ENCODE assay signal across 1 cellular context in the genomic region with DNA sequence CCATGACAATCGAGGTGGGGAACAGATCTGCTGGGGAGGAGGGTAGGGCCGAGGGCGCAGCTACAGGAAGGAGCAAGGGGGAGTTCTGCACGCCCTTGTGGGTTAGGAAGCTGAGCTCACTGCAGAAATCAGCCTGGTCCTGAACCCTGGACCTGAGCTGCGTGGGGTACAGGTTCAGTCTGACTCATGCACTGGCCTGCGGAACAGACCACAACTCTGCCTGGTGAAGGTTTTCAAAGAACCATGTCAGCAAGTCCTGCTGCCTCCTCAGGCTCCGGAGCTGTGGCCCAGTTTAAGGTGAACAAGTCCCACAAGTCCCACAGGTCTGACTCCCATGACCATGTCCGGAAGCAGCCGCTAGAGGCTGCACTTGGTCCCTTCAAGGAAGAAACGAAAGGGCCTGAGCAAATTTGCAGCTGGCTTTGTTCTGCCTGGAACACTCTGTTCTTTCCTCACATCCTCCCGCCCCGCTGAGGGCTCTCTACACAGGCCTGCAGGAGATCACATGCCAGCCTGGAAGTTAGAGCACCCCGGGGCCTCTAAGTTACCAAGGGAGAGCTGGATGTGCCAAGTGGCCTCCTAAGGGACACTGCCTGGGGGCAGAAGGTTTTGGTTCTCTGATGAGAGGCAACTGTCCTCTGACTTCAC.
TF ChIP-seq lines count a peak whose summit lies in the region.

No MANE protein-coding gene starts in this region.

TF ChIP-seq in GM12878, 131 proteins besides CTCF, POLR2A, EP300 and RAD21 (continued from another document and continues in another):
- TF ChIP-seq, protein P1, sequence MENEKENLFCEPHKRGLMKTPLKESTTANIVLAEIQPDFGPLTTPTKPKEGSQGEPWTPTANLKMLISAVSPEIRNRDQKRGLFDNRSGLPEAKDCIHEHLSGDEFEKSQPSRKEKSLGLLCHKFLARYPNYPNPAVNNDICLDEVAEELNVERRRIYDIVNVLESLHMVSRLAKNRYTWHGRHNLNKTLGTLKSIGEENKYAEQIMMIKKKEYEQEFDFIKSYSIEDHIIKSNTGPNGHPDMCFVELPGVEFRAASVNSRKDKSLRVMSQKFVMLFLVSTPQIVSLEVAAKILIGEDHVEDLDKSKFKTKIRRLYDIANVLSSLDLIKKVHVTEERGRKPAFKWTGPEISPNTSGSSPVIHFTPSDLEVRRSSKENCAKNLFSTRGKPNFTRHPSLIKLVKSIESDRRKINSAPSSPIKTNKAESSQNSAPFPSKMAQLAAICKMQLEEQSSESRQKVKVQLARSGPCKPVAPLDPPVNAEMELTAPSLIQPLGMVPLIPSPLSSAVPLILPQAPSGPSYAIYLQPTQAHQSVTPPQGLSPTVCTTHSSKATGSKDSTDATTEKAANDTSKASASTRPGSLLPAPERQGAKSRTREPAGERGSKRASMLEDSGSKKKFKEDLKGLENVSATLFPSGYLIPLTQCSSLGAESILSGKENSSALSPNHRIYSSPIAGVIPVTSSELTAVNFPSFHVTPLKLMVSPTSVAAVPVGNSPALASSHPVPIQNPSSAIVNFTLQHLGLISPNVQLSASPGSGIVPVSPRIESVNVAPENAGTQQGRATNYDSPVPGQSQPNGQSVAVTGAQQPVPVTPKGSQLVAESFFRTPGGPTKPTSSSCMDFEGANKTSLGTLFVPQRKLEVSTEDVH (IDR thresholded peaks at IDR 0.05; ENCODE audit: low read depth, partially characterized antibody) = no peak
- TF ChIP-seq CREB1 (IDR thresholded peaks at IDR 0.05; ENCODE audit: low read depth) (peak; percentile 44), SREBF1 (IDR thresholded peaks at IDR 0.05; ENCODE audit: low read length) (no peak), NFXL1 (IDR thresholded peaks at IDR 0.05; ENCODE audit: borderline replicate concordance) (no peak), IRF4 (IDR thresholded peaks at IDR 0.05; ENCODE audit: low read depth, low read length) (peak; percentile 81; the same call in 1 of the 2 replicates), EZH2 (IDR thresholded peaks at IDR 0.05; ENCODE audit: borderline replicate concordance, control insufficient read depth, low read depth, low read length) (no peak), SMARCA5 (IDR thresholded peaks at IDR 0.05) (peak; percentile 54; the same call in 1 of the 2 replicates), SRF (IDR thresholded peaks at IDR 0.05; ENCODE audit: low read depth in 2 of 2, low read length in 2 of 2) (no peak), NFIC (IDR thresholded peaks at IDR 0.05; ENCODE audit: low read depth, low read length) (peak; percentile 58; the same call in 1 of the 2 replicates), KDM1A (IDR thresholded peaks at IDR 0.05; ENCODE audit: borderline replicate concordance) (no peak), FOXM1 (IDR thresholded peaks at IDR 0.05; ENCODE audit: low read depth, low read length) (peak; percentile 91), PML (IDR thresholded peaks at IDR 0.05; ENCODE audit: low read length) (no peak), RAD51 (IDR thresholded peaks at IDR 0.05) (no peak), PAX8 (IDR thresholded peaks at IDR 0.05) (no peak), KAT2A (conservative IDR thresholded peaks at IDR 0.05; ENCODE audit: control insufficient read depth, low read depth, low read length) (no peak), RELA (IDR thresholded peaks at IDR 0.05; ENCODE audit: borderline replicate concordance, partially characterized antibody) (no peak), EED (IDR thresholded peaks at IDR 0.05; ENCODE audit: low read depth) (peak; percentile 97), MTA3 (IDR thresholded peaks at IDR 0.05; ENCODE audit: borderline replicate concordance, low read length) (peak; percentile 79; the same call in 1 of the 2 replicates), ZNF24 (IDR thresholded peaks at IDR 0.05) (no peak), PAX5 (IDR thresholded peaks at IDR 0.05; ENCODE audit: borderline replicate concordance, low read depth, low read length) (peak; percentile 89)
- TF ChIP-seq, protein P2, sequence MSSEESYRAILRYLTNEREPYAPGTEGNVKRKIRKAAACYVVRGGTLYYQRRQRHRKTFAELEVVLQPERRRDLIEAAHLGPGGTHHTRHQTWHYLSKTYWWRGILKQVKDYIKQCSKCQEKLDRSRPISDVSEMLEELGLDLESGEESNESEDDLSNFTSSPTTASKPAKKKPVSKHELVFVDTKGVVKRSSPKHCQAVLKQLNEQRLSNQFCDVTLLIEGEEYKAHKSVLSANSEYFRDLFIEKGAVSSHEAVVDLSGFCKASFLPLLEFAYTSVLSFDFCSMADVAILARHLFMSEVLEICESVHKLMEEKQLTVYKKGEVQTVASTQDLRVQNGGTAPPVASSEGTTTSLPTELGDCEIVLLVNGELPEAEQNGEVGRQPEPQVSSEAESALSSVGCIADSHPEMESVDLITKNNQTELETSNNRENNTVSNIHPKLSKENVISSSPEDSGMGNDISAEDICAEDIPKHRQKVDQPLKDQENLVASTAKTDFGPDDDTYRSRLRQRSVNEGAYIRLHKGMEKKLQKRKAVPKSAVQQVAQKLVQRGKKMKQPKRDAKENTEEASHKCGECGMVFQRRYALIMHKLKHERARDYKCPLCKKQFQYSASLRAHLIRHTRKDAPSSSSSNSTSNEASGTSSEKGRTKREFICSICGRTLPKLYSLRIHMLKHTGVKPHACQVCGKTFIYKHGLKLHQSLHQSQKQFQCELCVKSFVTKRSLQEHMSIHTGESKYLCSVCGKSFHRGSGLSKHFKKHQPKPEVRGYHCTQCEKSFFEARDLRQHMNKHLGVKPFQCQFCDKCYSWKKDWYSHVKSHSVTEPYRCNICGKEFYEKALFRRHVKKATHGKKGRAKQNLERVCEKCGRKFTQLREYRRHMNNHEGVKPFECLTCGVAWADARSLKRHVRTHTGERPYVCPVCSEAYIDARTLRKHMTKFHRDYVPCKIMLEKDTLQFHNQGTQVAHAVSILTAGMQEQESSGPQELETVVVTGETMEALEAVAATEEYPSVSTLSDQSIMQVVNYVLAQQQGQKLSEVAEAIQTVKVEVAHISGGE (CRISPR knock-in tag; IDR thresholded peaks at IDR 0.05) = no peak
- TF ChIP-seq, protein P3, sequence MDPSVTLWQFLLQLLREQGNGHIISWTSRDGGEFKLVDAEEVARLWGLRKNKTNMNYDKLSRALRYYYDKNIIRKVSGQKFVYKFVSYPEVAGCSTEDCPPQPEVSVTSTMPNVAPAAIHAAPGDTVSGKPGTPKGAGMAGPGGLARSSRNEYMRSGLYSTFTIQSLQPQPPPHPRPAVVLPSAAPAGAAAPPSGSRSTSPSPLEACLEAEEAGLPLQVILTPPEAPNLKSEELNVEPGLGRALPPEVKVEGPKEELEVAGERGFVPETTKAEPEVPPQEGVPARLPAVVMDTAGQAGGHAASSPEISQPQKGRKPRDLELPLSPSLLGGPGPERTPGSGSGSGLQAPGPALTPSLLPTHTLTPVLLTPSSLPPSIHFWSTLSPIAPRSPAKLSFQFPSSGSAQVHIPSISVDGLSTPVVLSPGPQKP (IDR thresholded peaks at IDR 0.05; ENCODE audit: low read depth, low read length) = 0 out of 2 replicates have a peak, but pooled peaks have one; percentile 48
- TF ChIP-seq, protein P4, sequence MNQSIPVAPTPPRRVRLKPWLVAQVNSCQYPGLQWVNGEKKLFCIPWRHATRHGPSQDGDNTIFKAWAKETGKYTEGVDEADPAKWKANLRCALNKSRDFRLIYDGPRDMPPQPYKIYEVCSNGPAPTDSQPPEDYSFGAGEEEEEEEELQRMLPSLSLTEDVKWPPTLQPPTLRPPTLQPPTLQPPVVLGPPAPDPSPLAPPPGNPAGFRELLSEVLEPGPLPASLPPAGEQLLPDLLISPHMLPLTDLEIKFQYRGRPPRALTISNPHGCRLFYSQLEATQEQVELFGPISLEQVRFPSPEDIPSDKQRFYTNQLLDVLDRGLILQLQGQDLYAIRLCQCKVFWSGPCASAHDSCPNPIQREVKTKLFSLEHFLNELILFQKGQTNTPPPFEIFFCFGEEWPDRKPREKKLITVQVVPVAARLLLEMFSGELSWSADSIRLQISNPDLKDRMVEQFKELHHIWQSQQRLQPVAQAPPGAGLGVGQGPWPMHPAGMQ (IDR thresholded peaks at IDR 0.05; ENCODE audit: borderline replicate concordance) = no peak
- TF ChIP-seq, protein P5, sequence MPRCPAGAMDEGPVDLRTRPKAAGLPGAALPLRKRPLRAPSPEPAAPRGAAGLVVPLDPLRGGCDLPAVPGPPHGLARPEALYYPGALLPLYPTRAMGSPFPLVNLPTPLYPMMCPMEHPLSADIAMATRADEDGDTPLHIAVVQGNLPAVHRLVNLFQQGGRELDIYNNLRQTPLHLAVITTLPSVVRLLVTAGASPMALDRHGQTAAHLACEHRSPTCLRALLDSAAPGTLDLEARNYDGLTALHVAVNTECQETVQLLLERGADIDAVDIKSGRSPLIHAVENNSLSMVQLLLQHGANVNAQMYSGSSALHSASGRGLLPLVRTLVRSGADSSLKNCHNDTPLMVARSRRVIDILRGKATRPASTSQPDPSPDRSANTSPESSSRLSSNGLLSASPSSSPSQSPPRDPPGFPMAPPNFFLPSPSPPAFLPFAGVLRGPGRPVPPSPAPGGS (IDR thresholded peaks at IDR 0.05; ENCODE audit: borderline replicate concordance, insufficient read depth, low read depth, low read length, poor library complexity, severe bottlenecking) = peak; percentile 88
- TF ChIP-seq, protein P6, sequence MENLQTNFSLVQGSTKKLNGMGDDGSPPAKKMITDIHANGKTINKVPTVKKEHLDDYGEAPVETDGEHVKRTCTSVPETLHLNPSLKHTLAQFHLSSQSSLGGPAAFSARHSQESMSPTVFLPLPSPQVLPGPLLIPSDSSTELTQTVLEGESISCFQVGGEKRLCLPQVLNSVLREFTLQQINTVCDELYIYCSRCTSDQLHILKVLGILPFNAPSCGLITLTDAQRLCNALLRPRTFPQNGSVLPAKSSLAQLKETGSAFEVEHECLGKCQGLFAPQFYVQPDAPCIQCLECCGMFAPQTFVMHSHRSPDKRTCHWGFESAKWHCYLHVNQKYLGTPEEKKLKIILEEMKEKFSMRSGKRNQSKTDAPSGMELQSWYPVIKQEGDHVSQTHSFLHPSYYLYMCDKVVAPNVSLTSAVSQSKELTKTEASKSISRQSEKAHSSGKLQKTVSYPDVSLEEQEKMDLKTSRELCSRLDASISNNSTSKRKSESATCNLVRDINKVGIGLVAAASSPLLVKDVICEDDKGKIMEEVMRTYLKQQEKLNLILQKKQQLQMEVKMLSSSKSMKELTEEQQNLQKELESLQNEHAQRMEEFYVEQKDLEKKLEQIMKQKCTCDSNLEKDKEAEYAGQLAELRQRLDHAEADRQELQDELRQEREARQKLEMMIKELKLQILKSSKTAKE (IDR thresholded peaks at IDR 0.05; ENCODE audit: low read depth, poor library complexity, severe bottlenecking) = no peak
- TF ChIP-seq, protein P7, sequence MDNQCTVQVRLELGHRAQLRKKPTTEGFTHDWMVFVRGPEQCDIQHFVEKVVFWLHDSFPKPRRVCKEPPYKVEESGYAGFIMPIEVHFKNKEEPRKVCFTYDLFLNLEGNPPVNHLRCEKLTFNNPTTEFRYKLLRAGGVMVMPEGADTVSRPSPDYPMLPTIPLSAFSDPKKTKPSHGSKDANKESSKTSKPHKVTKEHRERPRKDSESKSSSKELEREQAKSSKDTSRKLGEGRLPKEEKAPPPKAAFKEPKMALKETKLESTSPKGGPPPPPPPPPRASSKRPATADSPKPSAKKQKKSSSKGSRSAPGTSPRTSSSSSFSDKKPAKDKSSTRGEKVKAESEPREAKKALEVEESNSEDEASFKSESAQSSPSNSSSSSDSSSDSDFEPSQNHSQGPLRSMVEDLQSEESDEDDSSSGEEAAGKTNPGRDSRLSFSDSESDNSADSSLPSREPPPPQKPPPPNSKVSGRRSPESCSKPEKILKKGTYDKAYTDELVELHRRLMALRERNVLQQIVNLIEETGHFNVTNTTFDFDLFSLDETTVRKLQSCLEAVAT (IDR thresholded peaks at IDR 0.05) = 0 out of 2 replicates have a peak, but pooled peaks have one; percentile 58
- TF ChIP-seq, protein P8, sequence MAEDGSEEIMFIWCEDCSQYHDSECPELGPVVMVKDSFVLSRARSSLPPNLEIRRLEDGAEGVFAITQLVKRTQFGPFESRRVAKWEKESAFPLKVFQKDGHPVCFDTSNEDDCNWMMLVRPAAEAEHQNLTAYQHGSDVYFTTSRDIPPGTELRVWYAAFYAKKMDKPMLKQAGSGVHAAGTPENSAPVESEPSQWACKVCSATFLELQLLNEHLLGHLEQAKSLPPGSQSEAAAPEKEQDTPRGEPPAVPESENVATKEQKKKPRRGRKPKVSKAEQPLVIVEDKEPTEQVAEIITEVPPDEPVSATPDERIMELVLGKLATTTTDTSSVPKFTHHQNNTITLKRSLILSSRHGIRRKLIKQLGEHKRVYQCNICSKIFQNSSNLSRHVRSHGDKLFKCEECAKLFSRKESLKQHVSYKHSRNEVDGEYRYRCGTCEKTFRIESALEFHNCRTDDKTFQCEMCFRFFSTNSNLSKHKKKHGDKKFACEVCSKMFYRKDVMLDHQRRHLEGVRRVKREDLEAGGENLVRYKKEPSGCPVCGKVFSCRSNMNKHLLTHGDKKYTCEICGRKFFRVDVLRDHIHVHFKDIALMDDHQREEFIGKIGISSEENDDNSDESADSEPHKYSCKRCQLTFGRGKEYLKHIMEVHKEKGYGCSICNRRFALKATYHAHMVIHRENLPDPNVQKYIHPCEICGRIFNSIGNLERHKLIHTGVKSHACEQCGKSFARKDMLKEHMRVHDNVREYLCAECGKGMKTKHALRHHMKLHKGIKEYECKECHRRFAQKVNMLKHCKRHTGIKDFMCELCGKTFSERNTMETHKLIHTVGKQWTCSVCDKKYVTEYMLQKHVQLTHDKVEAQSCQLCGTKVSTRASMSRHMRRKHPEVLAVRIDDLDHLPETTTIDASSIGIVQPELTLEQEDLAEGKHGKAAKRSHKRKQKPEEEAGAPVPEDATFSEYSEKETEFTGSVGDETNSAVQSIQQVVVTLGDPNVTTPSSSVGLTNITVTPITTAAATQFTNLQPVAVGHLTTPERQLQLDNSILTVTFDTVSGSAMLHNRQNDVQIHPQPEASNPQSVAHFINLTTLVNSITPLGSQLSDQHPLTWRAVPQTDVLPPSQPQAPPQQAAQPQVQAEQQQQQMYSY (CRISPR knock-in tag; IDR thresholded peaks at IDR 0.05) = no peak
- TF ChIP-seq, protein P9, sequence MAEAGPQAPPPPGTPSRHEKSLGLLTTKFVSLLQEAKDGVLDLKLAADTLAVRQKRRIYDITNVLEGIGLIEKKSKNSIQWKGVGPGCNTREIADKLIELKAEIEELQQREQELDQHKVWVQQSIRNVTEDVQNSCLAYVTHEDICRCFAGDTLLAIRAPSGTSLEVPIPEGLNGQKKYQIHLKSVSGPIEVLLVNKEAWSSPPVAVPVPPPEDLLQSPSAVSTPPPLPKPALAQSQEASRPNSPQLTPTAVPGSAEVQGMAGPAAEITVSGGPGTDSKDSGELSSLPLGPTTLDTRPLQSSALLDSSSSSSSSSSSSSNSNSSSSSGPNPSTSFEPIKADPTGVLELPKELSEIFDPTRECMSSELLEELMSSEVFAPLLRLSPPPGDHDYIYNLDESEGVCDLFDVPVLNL (IDR thresholded peaks at IDR 0.05; ENCODE audit: low read depth, low read length) = no peak
- TF ChIP-seq, protein P10, sequence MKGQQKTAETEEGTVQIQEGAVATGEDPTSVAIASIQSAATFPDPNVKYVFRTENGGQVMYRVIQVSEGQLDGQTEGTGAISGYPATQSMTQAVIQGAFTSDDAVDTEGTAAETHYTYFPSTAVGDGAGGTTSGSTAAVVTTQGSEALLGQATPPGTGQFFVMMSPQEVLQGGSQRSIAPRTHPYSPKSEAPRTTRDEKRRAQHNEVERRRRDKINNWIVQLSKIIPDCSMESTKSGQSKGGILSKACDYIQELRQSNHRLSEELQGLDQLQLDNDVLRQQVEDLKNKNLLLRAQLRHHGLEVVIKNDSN (IDR thresholded peaks at IDR 0.05; ENCODE audit: borderline replicate concordance, extremely low read length, insufficient read depth, low read depth, low read length) = no peak
- TF ChIP-seq, protein P11, sequence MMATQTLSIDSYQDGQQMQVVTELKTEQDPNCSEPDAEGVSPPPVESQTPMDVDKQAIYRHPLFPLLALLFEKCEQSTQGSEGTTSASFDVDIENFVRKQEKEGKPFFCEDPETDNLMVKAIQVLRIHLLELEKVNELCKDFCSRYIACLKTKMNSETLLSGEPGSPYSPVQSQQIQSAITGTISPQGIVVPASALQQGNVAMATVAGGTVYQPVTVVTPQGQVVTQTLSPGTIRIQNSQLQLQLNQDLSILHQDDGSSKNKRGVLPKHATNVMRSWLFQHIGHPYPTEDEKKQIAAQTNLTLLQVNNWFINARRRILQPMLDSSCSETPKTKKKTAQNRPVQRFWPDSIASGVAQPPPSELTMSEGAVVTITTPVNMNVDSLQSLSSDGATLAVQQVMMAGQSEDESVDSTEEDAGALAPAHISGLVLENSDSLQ (IDR thresholded peaks at IDR 0.05) = no peak
